Comparison of ENCODE assay signal across 8 cellular contexts in the genomic region with DNA sequence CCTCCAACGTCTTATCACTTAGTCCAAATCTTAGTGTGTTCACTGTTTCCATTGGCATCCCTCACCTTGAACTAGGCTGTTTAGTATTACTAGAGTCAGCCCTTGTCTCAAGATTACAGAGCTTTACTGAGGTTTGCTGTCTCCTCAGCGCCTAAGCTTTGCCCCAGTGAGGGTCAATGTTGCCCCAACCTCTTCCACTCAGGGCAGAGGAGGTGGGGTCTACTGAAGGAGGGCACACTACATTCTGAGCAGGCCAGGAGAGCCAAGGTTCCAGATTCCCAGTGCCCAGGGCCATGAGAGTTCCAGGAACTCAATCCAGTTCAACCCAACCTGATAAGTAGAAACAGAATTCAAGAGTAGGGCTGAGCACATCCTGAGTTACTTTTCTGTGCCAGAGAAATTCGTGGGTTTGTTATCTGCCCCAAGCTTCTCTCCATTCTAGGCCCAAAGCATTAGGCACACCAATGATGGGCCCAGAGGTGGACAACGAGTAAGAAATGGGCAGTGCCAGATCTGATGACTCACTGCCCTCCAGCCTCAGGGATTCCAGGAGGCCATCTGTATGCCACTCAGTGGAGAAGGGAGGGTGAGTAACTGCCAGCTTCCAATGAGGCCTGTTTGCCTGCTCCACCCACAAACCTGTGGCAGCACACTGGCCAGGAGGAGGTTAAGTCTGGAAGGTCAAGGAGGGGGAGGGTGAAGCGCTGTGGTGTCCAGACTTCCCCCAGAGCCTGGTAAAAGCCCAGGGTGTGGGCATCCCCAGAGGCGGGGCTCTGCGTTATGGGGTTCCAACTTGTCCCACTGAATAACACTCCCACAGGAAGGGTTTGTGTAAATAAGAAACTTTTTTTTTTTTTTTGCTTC. TPM values are rescaled to one million over a fixed set of nuclear protein-coding genes. Genes with fewer than 3 reads are reported as not detected.
DNase-seq lines count a peak whose midpoint lies in the region; ATAC-seq, FAIRE-seq and TF ChIP-seq lines count a peak whose summit lies in the region.

No MANE protein-coding gene starts in this region.

- 69% methylated on average over 7 of the region's 7 CpGs for WGBS in HepG2 (ENCODE audit: low lambda C conversion rate)

- in situ Hi-C loops in HepG2 (cut with HindIII; ENCODE audit: extremely low pct_ligation_motif_present, low pct_unique_long_range_greater_than_20kb) = no loop called here

- H3K9me3 ChIP-seq in HepG2 (ENCODE audit: low read length) = no peaks in the 10 kb centered on the region

- TF ChIP-seq RAD21 in HepG2 (CRISPR knock-in tag; IDR thresholded peaks at IDR 0.05) = no peak

- intact Hi-C loops in HepG2 (cut with micrococcal nuclease; ENCODE audit: unreplicated experiment) = no loop called here

- FAIRE-seq in HepG2 (lab: Jason Lieb, UNC) (no peak), urothelium cell line (lab: Jason Lieb, UNC) (peak; percentile 37)

- no peak overlapping the region for H3K4me3 ChIP-seq in HepG2 (replicated peaks in 1 of 3; ENCODE audit: insufficient read depth in 1 of 3, low read depth in 2 of 3, low read length in 3 of 3)

- BruUV-seq in HepG2 (replicated peaks; lab: Mats Ljungman, UMichigan) = TSS peak; percentile 10

- no peak for TF ChIP-seq EP300 in HepG2 (IDR thresholded peaks at IDR 0.05; ENCODE audit: low read depth in 2 of 2, low read length in 2 of 2)
- TF ChIP-seq EP300 in HepG2 (CRISPR knock-in tag; IDR thresholded peaks at IDR 0.05; ENCODE audit: borderline replicate concordance) = no peak

- H3K36me3 ChIP-seq in HepG2 (replicated peaks in 1 of 2; ENCODE audit: control insufficient read depth in 1 of 2, insufficient read depth in 2 of 2, low read length in 2 of 2) = peaks cover 9 to 57% of the 10 kb centered on the region in 2 experiments

- DNase-seq in LHCN-M2 (ENCODE audit: low read depth) (peak; percentile 96), caudate nucleus (lab: John Stamatoyannopoulos, UW) (peak in 1 of 61 donors; percentile 22), HepG2 (ENCODE audit: low spot score) (peak; percentile 47), urothelium cell line (ENCODE audit: low spot score) (peak; percentile 64), NAMALWA (ENCODE audit: low spot score) (no peak), GM20000 (ENCODE audit: low spot score) (no peak)
- DNase-seq in stimulated activated CD4-positive, alpha-beta T cell treated with anti-CD3 and anti-CD28 coated beads, Interleukin-4, amount 100 ng/mL, for 4 hours = no peak

- H3K9ac ChIP-seq in HepG2 (ENCODE audit: insufficient read depth, low read depth, low read length) = no peak overlapping the region

- ATAC-seq in HepG2 (peak; percentile 26), HG02938 (IDR thresholded peaks at IDR 0.05; ENCODE audit: unreplicated experiment) (no peak)

- no peak overlapping the region for H2AFZ ChIP-seq in HepG2 (ENCODE audit: low read length)

- no peaks in the 10 kb centered on the region for H4K20me1 ChIP-seq in HepG2 (ENCODE audit: insufficient read depth, low read length)

- no peak overlapping the region for H3K4me2 ChIP-seq in HepG2 (ENCODE audit: low read depth, low read length)

- CTCF ChIA-PET in HepG2 (lab: Yijun Ruan, JAX; ENCODE audit: low intra/inter-chr PET ratio, low total read pairs) = no interaction called here

- H3K79me2 ChIP-seq in HepG2 (ENCODE audit: insufficient read depth, low read length) = no peaks in the 10 kb centered on the region

- peak in 1 of 2 experiments; percentile 40; a peak in 1 of 4 replicates for TF ChIP-seq POLR2A in HepG2 (IDR thresholded peaks at IDR 0.05; ENCODE audit: insufficient read depth in 1 of 2, low read depth in 2 of 2, low read length in 2 of 2)

- no peaks in the 10 kb centered on the region for H3K27me3 ChIP-seq in HepG2 (ENCODE audit: control insufficient read depth in 1 of 2, insufficient read depth in 2 of 2, low read length in 2 of 2)

- no peak for TF ChIP-seq CTCF in HepG2 (CRISPR knock-in tag; IDR thresholded peaks at IDR 0.05)
- no peak for TF ChIP-seq CTCF in GM20000 (IDR thresholded peaks at IDR 0.05; ENCODE audit: extremely low read depth, missing control alignments)

- peaks cover 29% of the 10 kb centered on the region for H3K4me1 ChIP-seq in HepG2 (ENCODE audit: insufficient read depth, low read length)

- H3K27ac ChIP-seq in caudate nucleus (ENCODE audit: low read depth, low read length) (peak overlapping the region; percentile 46), HepG2 (ENCODE audit: extremely low read length, insufficient read depth, low read length) (no peak overlapping the region)

- POLR2A ChIA-PET in HepG2 (lab: Yijun Ruan, JAX) = interaction anchor here (0.8 to 4.4 kb wide), 7 partner anchors 8 to 100 kb away, joined by 3 to 38 read pairs (median 4); a partner anchor contains a TSS

RNA-seq across cellular contexts. Expression of a gene that starts 8.2 kb away (rescaled TPM):
- 30.7 and 35.4 TPM in 2 replicates for total RNA-seq in LHCN-M2 (2014; rRNA removed)
- polyA plus RNA-seq in LHCN-M2 (2012) = 30.3 TPM
- total RNA-seq in HepG2 (2016; rRNA removed; fragmentation: Illumina TruSeq; extraction: Trizol) = 6.6 and 16.0 TPM in 2 replicates
- total RNA-seq in HepG2 (2016; cell fraction: cytosol; rRNA removed; fragmentation: Illumina TruSeq; extraction: Trizol; ENCODE audit: low read depth) = 6.2 and 7.8 TPM in 2 replicates
- total RNA-seq in HepG2 (2016; cell fraction: insoluble cytoplasmic fraction; rRNA removed; fragmentation: Illumina TruSeq; extraction: Trizol) = 5.9 and 16.8 TPM in 2 replicates
- 10.7 and 11.2 TPM in 2 replicates for total RNA-seq in HepG2 (2016; cell fraction: membrane; rRNA removed; fragmentation: Illumina TruSeq; extraction: Trizol)
- 22.8 and 25.9 TPM in 2 replicates for total RNA-seq in HepG2 (2016; cell fraction: nucleus; rRNA removed; fragmentation: Illumina TruSeq; extraction: Trizol)
- polyA plus RNA-seq in HepG2 (2011; rRNA removed) = 42.3 and 48.3 TPM in 2 replicates
- 26.1 and 26.6 TPM in 2 replicates for polyA plus RNA-seq in HepG2 (2011; cell fraction: cytosol; rRNA removed)
- 251 and 257 TPM in 2 replicates for polyA plus RNA-seq in HepG2 (2011; cell fraction: nucleus; rRNA removed)
- 33.9 and 38.4 TPM in 2 replicates for polyA plus RNA-seq in HepG2 (2012)
- 10.7 and 13.2 TPM in 2 replicates for polyA plus RNA-seq in HepG2 (2016; cell fraction: cytosol; fragmentation: Illumina TruSeq; extraction: Trizol; ENCODE audit: low read depth)
- 13.2 and 18.2 TPM in 2 replicates for polyA plus RNA-seq in HepG2 (2016; cell fraction: insoluble cytoplasmic fraction; fragmentation: Illumina TruSeq; extraction: Trizol; ENCODE audit: low read depth)
- 19.9 and 20.4 TPM in 2 replicates for polyA plus RNA-seq in HepG2 (2016; cell fraction: membrane; fragmentation: Illumina TruSeq; extraction: Trizol; ENCODE audit: low read depth)
- 85.4 and 93.9 TPM in 2 replicates for polyA plus RNA-seq in HepG2 (2016; cell fraction: nucleus; fragmentation: Illumina TruSeq; extraction: Trizol; ENCODE audit: insufficient read depth, low read depth)
- 4.8 and 24.0 TPM in 2 replicates for polyA minus RNA-seq in HepG2 (2011; rRNA and poly(A)+ RNA removed; ENCODE audit: low replicate concordance)
- 8.4 and 8.6 TPM in 2 replicates for polyA minus RNA-seq in HepG2 (2011; cell fraction: cytosol; rRNA and poly(A)+ RNA removed)
- 41.6 and 47.0 TPM in 2 replicates for polyA minus RNA-seq in HepG2 (2011; cell fraction: nucleus; rRNA and poly(A)+ RNA removed)

RNA-seq across cellular contexts. Expression of a gene that starts 9.5 kb away (rescaled TPM):
- total RNA-seq in LHCN-M2 (2014; rRNA removed) (18.7 and 20.4 TPM in 2 replicates), HepG2 (2016; rRNA removed; fragmentation: Illumina TruSeq; extraction: Trizol) (9.3 and 19.9 TPM in 2 replicates)
- 9.9 TPM for polyA plus RNA-seq in LHCN-M2 (2012)
- total RNA-seq in HepG2 (2016; cell fraction: cytosol; rRNA removed; fragmentation: Illumina TruSeq; extraction: Trizol; ENCODE audit: low read depth) = 2.9 and 5.1 TPM in 2 replicates
- total RNA-seq in HepG2 (2016; cell fraction: insoluble cytoplasmic fraction; rRNA removed; fragmentation: Illumina TruSeq; extraction: Trizol) = 10.2 and 18.9 TPM in 2 replicates
- total RNA-seq in HepG2 (2016; cell fraction: membrane; rRNA removed; fragmentation: Illumina TruSeq; extraction: Trizol) = 8.9 and 10.3 TPM in 2 replicates
- 10.2 and 14.4 TPM in 2 replicates for total RNA-seq in HepG2 (2016; cell fraction: nucleus; rRNA removed; fragmentation: Illumina TruSeq; extraction: Trizol)
- polyA plus RNA-seq in HepG2 (2011; rRNA removed) = 6.0 and 7.5 TPM in 2 replicates
- polyA plus RNA-seq in HepG2 (2011; cell fraction: cytosol; rRNA removed) = 3.4 and 6.4 TPM in 2 replicates
- polyA plus RNA-seq in HepG2 (2011; cell fraction: nucleus; rRNA removed) = 38.3 and 39.7 TPM in 2 replicates
- 7.4 and 10.5 TPM in 2 replicates for polyA plus RNA-seq in HepG2 (2012)
- 2.3 and 2.4 TPM in 2 replicates for polyA plus RNA-seq in HepG2 (2016; cell fraction: cytosol; fragmentation: Illumina TruSeq; extraction: Trizol; ENCODE audit: low read depth)
- 8.9 and 12.6 TPM in 2 replicates for polyA plus RNA-seq in HepG2 (2016; cell fraction: insoluble cytoplasmic fraction; fragmentation: Illumina TruSeq; extraction: Trizol; ENCODE audit: low read depth)
- polyA plus RNA-seq in HepG2 (2016; cell fraction: membrane; fragmentation: Illumina TruSeq; extraction: Trizol; ENCODE audit: low read depth) = 5.4 and 5.8 TPM in 2 replicates
- 31.7 and 34.0 TPM in 2 replicates for polyA plus RNA-seq in HepG2 (2016; cell fraction: nucleus; fragmentation: Illumina TruSeq; extraction: Trizol; ENCODE audit: insufficient read depth, low read depth)
- polyA minus RNA-seq in HepG2 (2011; rRNA and poly(A)+ RNA removed; ENCODE audit: low replicate concordance) = 7.4 and 8.5 TPM in 2 replicates
- polyA minus RNA-seq in HepG2 (2011; cell fraction: cytosol; rRNA and poly(A)+ RNA removed) = 5.2 and 7.6 TPM in 2 replicates
- 6.4 and 7.6 TPM in 2 replicates for polyA minus RNA-seq in HepG2 (2011; cell fraction: nucleus; rRNA and poly(A)+ RNA removed)

RNA-seq across cellular contexts. Expression of a gene that starts 14.3 kb away (rescaled TPM):
- total RNA-seq in LHCN-M2 (2014; rRNA removed) (0.58 and 1.0 TPM in 2 replicates), HepG2 (2016; rRNA removed; fragmentation: Illumina TruSeq; extraction: Trizol) (0.20 and 0.29 TPM in 2 replicates)
- polyA plus RNA-seq in LHCN-M2 (2012) = 0.87 TPM
- total RNA-seq in HepG2 (2016; cell fraction: cytosol; rRNA removed; fragmentation: Illumina TruSeq; extraction: Trizol; ENCODE audit: low read depth) = 0.10 and 0.26 TPM in 2 replicates
- 0.15 and 0.48 TPM in 2 replicates for total RNA-seq in HepG2 (2016; cell fraction: insoluble cytoplasmic fraction; rRNA removed; fragmentation: Illumina TruSeq; extraction: Trizol)
- total RNA-seq in HepG2 (2016; cell fraction: membrane; rRNA removed; fragmentation: Illumina TruSeq; extraction: Trizol) = 0.24 and 0.37 TPM in 2 replicates
- 0.38 and 0.47 TPM in 2 replicates for total RNA-seq in HepG2 (2016; cell fraction: nucleus; rRNA removed; fragmentation: Illumina TruSeq; extraction: Trizol)
- polyA plus RNA-seq in HepG2 (2011; rRNA removed) = 0.54 and 0.63 TPM in 2 replicates
- 0.69 and 0.85 TPM in 2 replicates for polyA plus RNA-seq in HepG2 (2011; cell fraction: cytosol; rRNA removed)
- polyA plus RNA-seq in HepG2 (2011; cell fraction: nucleus; rRNA removed) = 6.7 and 9.2 TPM in 2 replicates
- 1.1 TPM in 2 replicates for polyA plus RNA-seq in HepG2 (2012)
- 0.08 and 0.14 TPM in 2 replicates for polyA plus RNA-seq in HepG2 (2016; cell fraction: cytosol; fragmentation: Illumina TruSeq; extraction: Trizol; ENCODE audit: low read depth)
- polyA plus RNA-seq in HepG2 (2016; cell fraction: insoluble cytoplasmic fraction; fragmentation: Illumina TruSeq; extraction: Trizol; ENCODE audit: low read depth) = 0.19 TPM in 1 of 2 replicates, not detected in the other
- 0.13 TPM in 1 of 2 replicates, not detected in the other for polyA plus RNA-seq in HepG2 (2016; cell fraction: membrane; fragmentation: Illumina TruSeq; extraction: Trizol; ENCODE audit: low read depth)
- polyA plus RNA-seq in HepG2 (2016; cell fraction: nucleus; fragmentation: Illumina TruSeq; extraction: Trizol; ENCODE audit: insufficient read depth, low read depth) = 1.4 and 2.1 TPM in 2 replicates
- 0.19 and 0.62 TPM in 2 replicates for polyA minus RNA-seq in HepG2 (2011; rRNA and poly(A)+ RNA removed; ENCODE audit: low replicate concordance)
- 0.40 and 0.62 TPM in 2 replicates for polyA minus RNA-seq in HepG2 (2011; cell fraction: cytosol; rRNA and poly(A)+ RNA removed)
- polyA minus RNA-seq in HepG2 (2011; cell fraction: nucleus; rRNA and poly(A)+ RNA removed) = 0.77 and 0.87 TPM in 2 replicates

RNA-seq across cellular contexts. Expression of a gene that starts 15.0 kb away (rescaled TPM):
- total RNA-seq in LHCN-M2 (2014; rRNA removed) (7.1 and 9.0 TPM in 2 replicates), HepG2 (2016; rRNA removed; fragmentation: Illumina TruSeq; extraction: Trizol) (1.2 and 4.5 TPM in 2 replicates)
- 6.4 TPM for polyA plus RNA-seq in LHCN-M2 (2012)
- 1.7 TPM in 2 replicates for total RNA-seq in HepG2 (2016; cell fraction: cytosol; rRNA removed; fragmentation: Illumina TruSeq; extraction: Trizol; ENCODE audit: low read depth)
- 1.4 and 4.9 TPM in 2 replicates for total RNA-seq in HepG2 (2016; cell fraction: insoluble cytoplasmic fraction; rRNA removed; fragmentation: Illumina TruSeq; extraction: Trizol)
- total RNA-seq in HepG2 (2016; cell fraction: membrane; rRNA removed; fragmentation: Illumina TruSeq; extraction: Trizol) = 1.1 and 1.5 TPM in 2 replicates
- 4.9 and 6.9 TPM in 2 replicates for total RNA-seq in HepG2 (2016; cell fraction: nucleus; rRNA removed; fragmentation: Illumina TruSeq; extraction: Trizol)
- 7.7 and 10.7 TPM in 2 replicates for polyA plus RNA-seq in HepG2 (2011; rRNA removed)
- 4.1 and 4.4 TPM in 2 replicates for polyA plus RNA-seq in HepG2 (2011; cell fraction: cytosol; rRNA removed)
- 62.6 and 69.7 TPM in 2 replicates for polyA plus RNA-seq in HepG2 (2011; cell fraction: nucleus; rRNA removed)
- polyA plus RNA-seq in HepG2 (2012) = 9.2 and 13.1 TPM in 2 replicates
- 0.15 and 0.23 TPM in 2 replicates for polyA plus RNA-seq in HepG2 (2016; cell fraction: cytosol; fragmentation: Illumina TruSeq; extraction: Trizol; ENCODE audit: low read depth)
- 1.1 and 1.6 TPM in 2 replicates for polyA plus RNA-seq in HepG2 (2016; cell fraction: insoluble cytoplasmic fraction; fragmentation: Illumina TruSeq; extraction: Trizol; ENCODE audit: low read depth)
- polyA plus RNA-seq in HepG2 (2016; cell fraction: membrane; fragmentation: Illumina TruSeq; extraction: Trizol; ENCODE audit: low read depth) = 0.47 and 0.51 TPM in 2 replicates
- 19.8 and 23.5 TPM in 2 replicates for polyA plus RNA-seq in HepG2 (2016; cell fraction: nucleus; fragmentation: Illumina TruSeq; extraction: Trizol; ENCODE audit: insufficient read depth, low read depth)
- polyA minus RNA-seq in HepG2 (2011; rRNA and poly(A)+ RNA removed; ENCODE audit: low replicate concordance) = 2.2 and 13.9 TPM in 2 replicates
- polyA minus RNA-seq in HepG2 (2011; cell fraction: cytosol; rRNA and poly(A)+ RNA removed) = 8.8 TPM in 2 replicates
- polyA minus RNA-seq in HepG2 (2011; cell fraction: nucleus; rRNA and poly(A)+ RNA removed) = 12.2 and 13.8 TPM in 2 replicates

RNA-seq across cellular contexts. Expression of a gene that starts 57.8 kb away (rescaled TPM):
- total RNA-seq in LHCN-M2 (2014; rRNA removed) (144 and 154 TPM in 2 replicates), HepG2 (2016; rRNA removed; fragmentation: Illumina TruSeq; extraction: Trizol) (137 TPM in 2 replicates)
- 148 TPM for polyA plus RNA-seq in LHCN-M2 (2012)
- 65.3 and 68.5 TPM in 2 replicates for total RNA-seq in HepG2 (2016; cell fraction: cytosol; rRNA removed; fragmentation: Illumina TruSeq; extraction: Trizol; ENCODE audit: low read depth)
- total RNA-seq in HepG2 (2016; cell fraction: insoluble cytoplasmic fraction; rRNA removed; fragmentation: Illumina TruSeq; extraction: Trizol) = 118 and 133 TPM in 2 replicates
- 83.5 and 99.6 TPM in 2 replicates for total RNA-seq in HepG2 (2016; cell fraction: membrane; rRNA removed; fragmentation: Illumina TruSeq; extraction: Trizol)
- total RNA-seq in HepG2 (2016; cell fraction: nucleus; rRNA removed; fragmentation: Illumina TruSeq; extraction: Trizol) = 65.3 and 71.5 TPM in 2 replicates
- polyA plus RNA-seq in HepG2 (2011; rRNA removed) = 74.1 and 89.3 TPM in 2 replicates
- 114 and 152 TPM in 2 replicates for polyA plus RNA-seq in HepG2 (2011; cell fraction: cytosol; rRNA removed)
- polyA plus RNA-seq in HepG2 (2011; cell fraction: nucleus; rRNA removed) = 206 and 230 TPM in 2 replicates
- 163 and 164 TPM in 2 replicates for polyA plus RNA-seq in HepG2 (2012)
- polyA plus RNA-seq in HepG2 (2016; cell fraction: cytosol; fragmentation: Illumina TruSeq; extraction: Trizol; ENCODE audit: low read depth) = 70.4 and 79.1 TPM in 2 replicates
- 164 and 224 TPM in 2 replicates for polyA plus RNA-seq in HepG2 (2016; cell fraction: insoluble cytoplasmic fraction; fragmentation: Illumina TruSeq; extraction: Trizol; ENCODE audit: low read depth)
- 82.1 and 83.3 TPM in 2 replicates for polyA plus RNA-seq in HepG2 (2016; cell fraction: membrane; fragmentation: Illumina TruSeq; extraction: Trizol; ENCODE audit: low read depth)
- 151 and 152 TPM in 2 replicates for polyA plus RNA-seq in HepG2 (2016; cell fraction: nucleus; fragmentation: Illumina TruSeq; extraction: Trizol; ENCODE audit: insufficient read depth, low read depth)
- 163 and 181 TPM in 2 replicates for polyA minus RNA-seq in HepG2 (2011; rRNA and poly(A)+ RNA removed; ENCODE audit: low replicate concordance)
- 63.3 and 66.4 TPM in 2 replicates for polyA minus RNA-seq in HepG2 (2011; cell fraction: cytosol; rRNA and poly(A)+ RNA removed)
- 45.7 and 49.9 TPM in 2 replicates for polyA minus RNA-seq in HepG2 (2011; cell fraction: nucleus; rRNA and poly(A)+ RNA removed)

Comparison
In these comparisons a context has a peak if more than half of its experiments do, and no peak if none do; other contexts are left out.
1. DNase-seq: peak in LHCN-M2 (single experiment), HepG2 (single experiment) and urothelium cell line (single experiment); none in NAMALWA (single experiment), stimulated activated CD4-positive, alpha-beta T cell treated with anti-CD3 and anti-CD28 coated beads, Interleukin-4, amount 100 ng/mL, for 4 hours (0 of 2) and GM20000 (single experiment).